Comparison of ENCODE assay signal across 1 cellular context in genomic region chr17:8736362-8736761, GRCh38.
TF ChIP-seq lines count a peak whose summit lies in the region.

No MANE protein-coding gene starts in this region.

TF ChIP-seq in H1, 55 proteins besides CTCF, POLR2A, EP300 and RAD21:
- no peak for TF ChIP-seq ATF3 (IDR thresholded peaks at IDR 0.05; ENCODE audit: insufficient read depth, low read depth, low read length)
- TF ChIP-seq BCL11A (IDR thresholded peaks at IDR 0.05; ENCODE audit: low read depth in 2 of 2, low read length in 2 of 2): no peak
- no peak for TF ChIP-seq TCF12 (IDR thresholded peaks at IDR 0.05; ENCODE audit: low read depth, low read length)
- no peak for TF ChIP-seq KDM5A (IDR thresholded peaks at IDR 0.05; ENCODE audit: low read length)
- TF ChIP-seq GABPA (IDR thresholded peaks at IDR 0.05; ENCODE audit: borderline replicate concordance, insufficient read depth, low read length): no peak
- TF ChIP-seq ASH2L (IDR thresholded peaks at IDR 0.05; ENCODE audit: low read length): no peak
- TF ChIP-seq HDAC2 (IDR thresholded peaks at IDR 0.05; ENCODE audit: borderline replicate concordance in 1 of 2, low read depth in 2 of 2, low read length in 2 of 2): no peak
- TF ChIP-seq SRF (IDR thresholded peaks at IDR 0.05; ENCODE audit: low read depth, low read length): no peak
- TF ChIP-seq SP1 (IDR thresholded peaks at IDR 0.05; ENCODE audit: low read depth, low read length): no peak
- TF ChIP-seq PHF8 (conservative IDR thresholded peaks at IDR 0.05; ENCODE audit: low read depth, low read length): no peak
- no peak for TF ChIP-seq RXRA (IDR thresholded peaks at IDR 0.05; ENCODE audit: insufficient read depth, low read depth, low read length)
- no peak for TF ChIP-seq ATF2 (IDR thresholded peaks at IDR 0.05; ENCODE audit: low read length)
